28 cellular contexts compared by ENCODE assay signal in genomic region chr13:46839399-46839798, GRCh38. TPM values are rescaled to one million over a fixed set of nuclear protein-coding genes. Genes with fewer than 3 reads are reported as not detected.
DNase-seq lines count a peak whose midpoint lies in the region; ATAC-seq, FAIRE-seq and TF ChIP-seq lines count a peak whose summit lies in the region.
"Had no signal": no experiment of that assay in that cellular context is flagged by ENCODE, and none has a peak within 500 bp of the region (broad histone marks: within the 10 kb centered on the region; RNA-seq: fewer than 3 reads in every experiment).

No MANE protein-coding gene starts in this region.

- CTCF ChIA-PET in HepG2 (lab: Yijun Ruan, JAX; ENCODE audit: low intra/inter-chr PET ratio, low total read pairs) = no interaction called here

- H3K27me3 ChIP-seq in HepG2 (ENCODE audit: control insufficient read depth in 1 of 2, insufficient read depth in 2 of 2, low read length in 2 of 2) (no peaks in the 10 kb centered on the region), right lobe of liver (no peaks in the 10 kb centered on the region), right cardiac atrium (ENCODE audit: control insufficient read depth, insufficient read depth) (no peaks in the 10 kb centered on the region)
- H3K27me3 ChIP-seq: BE2C; BLaER1 treated with 17β-estradiol and CSF1 and Interleukin-3, amounts not matched to agents 10 nM and 100 nM had no signal

- H3K36me3 ChIP-seq in HepG2 (replicated peaks in 1 of 2; ENCODE audit: control insufficient read depth in 1 of 2, insufficient read depth in 2 of 2, low read length in 2 of 2) (no peaks in the 10 kb centered on the region), right lobe of liver (no peaks in the 10 kb centered on the region)
- H3K36me3 ChIP-seq: BE2C; BLaER1 treated with 17β-estradiol and CSF1 and Interleukin-3, amounts not matched to agents 10 nM and 100 nM had no signal

- in situ Hi-C loops in HepG2 (cut with HindIII; ENCODE audit: extremely low pct_ligation_motif_present, low pct_unique_long_range_greater_than_20kb) = loop anchor here (25.0 kb wide), 1 partner anchor 923 kb away; no protein-coding TSS in a partner anchor

- TF ChIP-seq POLR2A in HepG2 (IDR thresholded peaks at IDR 0.05; ENCODE audit: insufficient read depth in 1 of 2, low read depth in 2 of 2, low read length in 2 of 2) = no peak
- TF ChIP-seq POLR2A in right lobe of liver (IDR thresholded peaks at IDR 0.05) = no peak

- no peak for TF ChIP-seq CTCF in HepG2 (CRISPR knock-in tag; IDR thresholded peaks at IDR 0.05)
- TF ChIP-seq CTCF in right lobe of liver (IDR thresholded peaks at IDR 0.05) = no peak

- H3K4me3 ChIP-seq in HepG2 (replicated peaks in 1 of 3; ENCODE audit: insufficient read depth in 1 of 3, low read depth in 2 of 3, low read length in 3 of 3) (no peak overlapping the region), right lobe of liver (no peak overlapping the region), right cardiac atrium (ENCODE audit: low read length) (no peak overlapping the region)
- H3K4me3 ChIP-seq: BLaER1 treated with 17β-estradiol and CSF1 and Interleukin-3, amounts not matched to agents 10 nM and 100 nM; GM12878; GM23248 had no signal

- DNase-seq in NCI-H1105 treated with DMSO at 0.1 percent for 48 hours (lab: John Stamatoyannopoulos, UW) (peak; percentile 3), NCI-H1105 (lab: John Stamatoyannopoulos, UW) (no peak), HepG2 (ENCODE audit: low spot score) (no peak), right lobe of liver (no peak), foreskin melanocyte (peak; percentile 13), epidermal melanocyte (ENCODE audit: insufficient read length, low spot score) (no peak), right cardiac atrium (no peak), SIG-M5 (lab: John Stamatoyannopoulos, UW) (no peak)
- DNase-seq: ACHN; AML-193; BE2C; CD4-positive, alpha-beta T cell; CD8-positive, alpha-beta memory T cell; DMS 273 treated with DMSO at 0.1 percent for 48 hours; DMS79; EL; GDM1; GM23248; H7; HCEC 1CT had no signal

- H3K9ac ChIP-seq in HepG2 (ENCODE audit: insufficient read depth, low read depth, low read length) = no peak overlapping the region
- H3K9ac ChIP-seq: BLaER1 treated with 17β-estradiol and CSF1 and Interleukin-3, amounts not matched to agents 10 nM and 100 nM; GM23248 had no signal

- H3K9me3 ChIP-seq in HepG2 (ENCODE audit: low read length) = no peaks in the 10 kb centered on the region
- no peaks in the 10 kb centered on the region for H3K9me3 ChIP-seq in right lobe of liver
- no peaks in the 10 kb centered on the region for H3K9me3 ChIP-seq in right cardiac atrium (ENCODE audit: control insufficient read depth, low read length)
- H3K9me3 ChIP-seq: BE2C; BLaER1 treated with 17β-estradiol and CSF1 and Interleukin-3, amounts not matched to agents 10 nM and 100 nM had no signal

- H2AFZ ChIP-seq in HepG2 (ENCODE audit: low read length) = no peak overlapping the region
- H2AFZ ChIP-seq: GM23248 had no signal

- no TSS peak for BruUV-seq in HepG2 (replicated peaks; lab: Mats Ljungman, UMichigan)

- WGBS in HepG2 (ENCODE audit: low lambda C conversion rate) = 0% methylated on average over 1 of the region's 1 CpG
- 62% methylated on average over 1 of the region's 1 CpG for WGBS in right lobe of liver (ENCODE audit: insufficient coverage, low coverage, low lambda C conversion rate, missing lambda C conversion rate)
- WGBS in right cardiac atrium = 22% methylated on average over 1 of the region's 1 CpG

- TF ChIP-seq RAD21 in HepG2 (CRISPR knock-in tag; IDR thresholded peaks at IDR 0.05) = no peak

- no peak overlapping the region for H3K4me2 ChIP-seq in HepG2 (ENCODE audit: low read depth, low read length)
- H3K4me2 ChIP-seq: BLaER1 treated with 17β-estradiol and CSF1 and Interleukin-3, amounts not matched to agents 10 nM and 100 nM had no signal

- ATAC-seq in HepG2 = no peak
- ATAC-seq in right lobe of liver = no peak
- no peak for ATAC-seq in right cardiac atrium
- ATAC-seq: GM12878 had no signal

- intact Hi-C loops in HepG2 (cut with micrococcal nuclease; ENCODE audit: unreplicated experiment) (no loop called here), right lobe of liver (cut with DNase I) (no loop called here), right cardiac atrium (cut with DNase I) (loop anchor here in 1 of 4 donors (10.0 kb wide), 1 partner anchor 935 kb away; no protein-coding TSS in a partner anchor)

- POLR2A ChIA-PET in HepG2 (lab: Yijun Ruan, JAX) = no interaction called here

- H3K27ac ChIP-seq in HepG2 (ENCODE audit: extremely low read length, insufficient read depth, low read length) (no peak overlapping the region), right lobe of liver (no peak overlapping the region), right cardiac atrium (ENCODE audit: low read length) (no peak overlapping the region)
- H3K27ac ChIP-seq: 22Rv1; BLaER1 treated with 17β-estradiol and CSF1 and Interleukin-3, amounts not matched to agents 10 nM and 100 nM; GM23248 had no signal

- no peaks in the 10 kb centered on the region for H3K4me1 ChIP-seq in HepG2 (ENCODE audit: insufficient read depth, low read length)
- no peaks in the 10 kb centered on the region for H3K4me1 ChIP-seq in right lobe of liver
- H3K4me1 ChIP-seq in right cardiac atrium (ENCODE audit: control insufficient read depth, insufficient read depth, low read length) = peaks cover 1% of the 10 kb centered on the region
- H3K4me1 ChIP-seq: BE2C; BLaER1 treated with 17β-estradiol and CSF1 and Interleukin-3, amounts not matched to agents 10 nM and 100 nM had no signal

- no peaks in the 10 kb centered on the region for H3K79me2 ChIP-seq in HepG2 (ENCODE audit: insufficient read depth, low read length)

- no peak for FAIRE-seq in HepG2 (lab: Jason Lieb, UNC)
- FAIRE-seq: A204.1, D721Med, GM12878, GM19239, H1 had no signal

- TF ChIP-seq EP300 in HepG2 (IDR thresholded peaks at IDR 0.05; ENCODE audit: low read depth in 2 of 2, low read length in 2 of 2) (no peak), HepG2 (CRISPR knock-in tag; IDR thresholded peaks at IDR 0.05; ENCODE audit: borderline replicate concordance) (no peak)

- no peaks in the 10 kb centered on the region for H4K20me1 ChIP-seq in HepG2 (ENCODE audit: insufficient read depth, low read length)
- H4K20me1 ChIP-seq: BLaER1 treated with 17β-estradiol and CSF1 and Interleukin-3, amounts not matched to agents 10 nM and 100 nM had no signal

RNA-seq across cellular contexts. Expression of gene ESD, which starts 42.4 kb away (rescaled TPM):
- 147 and 234 TPM in 2 replicates for total RNA-seq in HepG2 (2016; rRNA removed; fragmentation: Illumina TruSeq; extraction: Trizol)
- total RNA-seq in HepG2 (2016; cell fraction: cytosol; rRNA removed; fragmentation: Illumina TruSeq; extraction: Trizol; ENCODE audit: low read depth) = 53.1 and 56.4 TPM in 2 replicates
- total RNA-seq in HepG2 (2016; cell fraction: insoluble cytoplasmic fraction; rRNA removed; fragmentation: Illumina TruSeq; extraction: Trizol) = 146 and 243 TPM in 2 replicates
- total RNA-seq in HepG2 (2016; cell fraction: membrane; rRNA removed; fragmentation: Illumina TruSeq; extraction: Trizol) = 92.1 and 96.2 TPM in 2 replicates
- 70.0 and 78.0 TPM in 2 replicates for total RNA-seq in HepG2 (2016; cell fraction: nucleus; rRNA removed; fragmentation: Illumina TruSeq; extraction: Trizol)
- polyA plus RNA-seq in HepG2 (2011; rRNA removed) = 87.5 and 118 TPM in 2 replicates
- 51.7 and 73.6 TPM in 2 replicates for polyA plus RNA-seq in HepG2 (2011; cell fraction: cytosol; rRNA removed)
- 20.7 and 24.8 TPM in 2 replicates for polyA plus RNA-seq in HepG2 (2011; cell fraction: nucleus; rRNA removed)
- 124 and 156 TPM in 2 replicates for polyA plus RNA-seq in HepG2 (2012)
- 62.3 and 69.2 TPM in 2 replicates for polyA plus RNA-seq in HepG2 (2016; cell fraction: cytosol; fragmentation: Illumina TruSeq; extraction: Trizol; ENCODE audit: low read depth)
- polyA plus RNA-seq in HepG2 (2016; cell fraction: insoluble cytoplasmic fraction; fragmentation: Illumina TruSeq; extraction: Trizol; ENCODE audit: low read depth) = 282 and 300 TPM in 2 replicates
- polyA plus RNA-seq in HepG2 (2016; cell fraction: membrane; fragmentation: Illumina TruSeq; extraction: Trizol; ENCODE audit: low read depth) = 93.3 and 95.7 TPM in 2 replicates
- 102 and 106 TPM in 2 replicates for polyA plus RNA-seq in HepG2 (2016; cell fraction: nucleus; fragmentation: Illumina TruSeq; extraction: Trizol; ENCODE audit: insufficient read depth, low read depth)
- polyA minus RNA-seq in HepG2 (2011; rRNA and poly(A)+ RNA removed; ENCODE audit: low replicate concordance) = 20.2 and 23.9 TPM in 2 replicates
- polyA minus RNA-seq in HepG2 (2011; cell fraction: cytosol; rRNA and poly(A)+ RNA removed) = 58.6 and 65.4 TPM in 2 replicates
- polyA minus RNA-seq in HepG2 (2011; cell fraction: nucleus; rRNA and poly(A)+ RNA removed) = 33.9 and 53.6 TPM in 2 replicates
- total RNA-seq in right lobe of liver = 10 to 100 TPM; 69.8 to 90.6 (median 85.4) TPM
- total RNA-seq in right cardiac atrium = 100 to 1,000 TPM in 2 of 4 donors, 10 to 100 TPM in 2; 99.7 to 113 (median 102) TPM
- polyA plus RNA-seq in right cardiac atrium = 147 TPM

RNA-seq across cellular contexts. Expression of gene HTR2A, which starts 57.5 kb away (rescaled TPM):
- not detected in 2 replicates for total RNA-seq in HepG2 (2016; rRNA removed; fragmentation: Illumina TruSeq; extraction: Trizol)
- not detected in 2 replicates for total RNA-seq in HepG2 (2016; cell fraction: cytosol; rRNA removed; fragmentation: Illumina TruSeq; extraction: Trizol; ENCODE audit: low read depth)
- total RNA-seq in HepG2 (2016; cell fraction: insoluble cytoplasmic fraction; rRNA removed; fragmentation: Illumina TruSeq; extraction: Trizol) = not detected in 2 replicates
- not detected in 2 replicates for total RNA-seq in HepG2 (2016; cell fraction: membrane; rRNA removed; fragmentation: Illumina TruSeq; extraction: Trizol)
- total RNA-seq in HepG2 (2016; cell fraction: nucleus; rRNA removed; fragmentation: Illumina TruSeq; extraction: Trizol) = not detected in 2 replicates
- polyA plus RNA-seq in HepG2 (2011; rRNA removed) = not detected in 2 replicates
- not detected in 2 replicates for polyA plus RNA-seq in HepG2 (2011; cell fraction: cytosol; rRNA removed)
- polyA plus RNA-seq in HepG2 (2011; cell fraction: nucleus; rRNA removed) = not detected in 2 replicates
- polyA plus RNA-seq in HepG2 (2012) = not detected in 2 replicates
- polyA plus RNA-seq in HepG2 (2016; cell fraction: cytosol; fragmentation: Illumina TruSeq; extraction: Trizol; ENCODE audit: low read depth) = not detected in 2 replicates
- polyA plus RNA-seq in HepG2 (2016; cell fraction: insoluble cytoplasmic fraction; fragmentation: Illumina TruSeq; extraction: Trizol; ENCODE audit: low read depth) = not detected in 2 replicates
- not detected in 2 replicates for polyA plus RNA-seq in HepG2 (2016; cell fraction: membrane; fragmentation: Illumina TruSeq; extraction: Trizol; ENCODE audit: low read depth)
- polyA plus RNA-seq in HepG2 (2016; cell fraction: nucleus; fragmentation: Illumina TruSeq; extraction: Trizol; ENCODE audit: insufficient read depth, low read depth) = not detected in 2 replicates
- polyA minus RNA-seq in HepG2 (2011; rRNA and poly(A)+ RNA removed; ENCODE audit: low replicate concordance) = not detected in 2 replicates
- not detected in 2 replicates for polyA minus RNA-seq in HepG2 (2011; cell fraction: cytosol; rRNA and poly(A)+ RNA removed)
- not detected in 2 replicates for polyA minus RNA-seq in HepG2 (2011; cell fraction: nucleus; rRNA and poly(A)+ RNA removed)
- under 1 TPM in 1 of 6 experiments, not detected in 5; 0.04 TPM for total RNA-seq in right lobe of liver
- total RNA-seq in right cardiac atrium = 1 to 10 TPM in 1 of 4 donors, under 1 TPM in 3; 0.11 to 1.1 (median 0.31) TPM
- polyA plus RNA-seq in right cardiac atrium = 0.32 TPM
- total RNA-seq: CD4-positive, alpha-beta T cell; CD8-positive, alpha-beta memory T cell; GM12878; H1; H7 had no signal
- polyA plus RNA-seq: CD14-positive monocyte; CD8-positive, alpha-beta memory T cell; GM12878; H1 had no signal

Comparison
In these comparisons a context has a peak if more than half of its experiments do, and no peak if none do; other contexts are left out.
1. DNase-seq: peak in NCI-H1105 treated with DMSO at 0.1 percent for 48 hours (single experiment) and foreskin melanocyte (single experiment); none in NCI-H1105 (single experiment), HepG2 (single experiment), right lobe of liver (0 of 3), epidermal melanocyte (single experiment), right cardiac atrium (0 of 3) and SIG-M5 (single experiment).